In genomic region chr13:20301391-20302071, GRCh38 we compare ENCODE assay signal across 13 cellular contexts.
DNase-seq lines count a peak whose midpoint lies in the region; ATAC-seq and TF ChIP-seq lines count a peak whose summit lies in the region.
"Had no signal": no experiment of that assay in that cellular context is flagged by ENCODE, and none has a peak within 500 bp of the region (broad histone marks: within the 10 kb centered on the region; RNA-seq: fewer than 3 reads in every experiment).

No MANE protein-coding gene starts in this region.

- intact Hi-C loops in left ventricle myocardium superior (cut with micrococcal nuclease): no loop called here
- intact Hi-C loops in posterior vena cava (cut with DNase I): no loop called here
- intact Hi-C loops in ascending aorta (cut with DNase I): no loop called here

- H3K4me3 ChIP-seq in astrocyte of the spinal cord (ENCODE audit: low read depth, low read length): peak overlapping the region; percentile 13
- peak overlapping the region in 1 of 2 donors; percentile 13 for H3K4me3 ChIP-seq in ascending aorta
- H3K4me3 ChIP-seq: ovary had no signal

- peaks cover 5% of the 10 kb centered on the region for H3K27me3 ChIP-seq in ascending aorta
- H3K27me3 ChIP-seq: ovary had no signal

- H3K27ac ChIP-seq in ascending aorta: no peak overlapping the region
- H3K27ac ChIP-seq: ovary had no signal

- ATAC-seq in left ventricle myocardium superior (peak; percentile 62), HG02852 (IDR thresholded peaks at IDR 0.05; ENCODE audit: unreplicated experiment) (no peak)
- ATAC-seq: activated CD4-positive, CD25-positive, alpha-beta regulatory T cell treated with anti-CD3 and anti-CD28 coated beads, Interleukin-2, amount 50 U/mL, for 24 hours; left lobe of liver; stimulated activated naive B cell treated with anti-CD40 and anti-IgM and Interleukin-4, amounts not matched to agents 10 μg/mL and 1 μg/mL and 100 μg/mL, for 72 hours had no signal

- H3K9me3 ChIP-seq in ascending aorta: no peaks in the 10 kb centered on the region
- H3K9me3 ChIP-seq: ovary had no signal

- no peak for TF ChIP-seq CTCF in astrocyte of the spinal cord (IDR thresholded peaks at IDR 0.05; ENCODE audit: low read depth, low read length)
- no peak for TF ChIP-seq CTCF in ascending aorta (IDR thresholded peaks at IDR 0.05)

- in situ Hi-C loops in astrocyte of the spinal cord (cut with HindIII; ENCODE audit: low sequenced_read_pairs): no loop called here

- no peaks in the 10 kb centered on the region for H3K36me3 ChIP-seq in ascending aorta
- H3K36me3 ChIP-seq: ovary had no signal

- peak; percentile 37 for DNase-seq in GM03348 (ENCODE audit: low spot score)
- DNase-seq in astrocyte of the spinal cord (ENCODE audit: low read depth, low spot score): no peak
- DNase-seq in left ventricle myocardium superior: peak; percentile 41
- DNase-seq in posterior vena cava (ENCODE audit: low spot score): peak; percentile 81
- no peak for DNase-seq in DMS79 treated with DMSO at 0.1 percent for 48 hours (lab: John Stamatoyannopoulos, UW)
- no peak for DNase-seq in foreskin melanocyte
- no peak for DNase-seq in ascending aorta (ENCODE audit: low spot score in 2 of 2)
- DNase-seq: stimulated activated CD4-positive, alpha-beta T cell treated with anti-CD3 and anti-CD28 coated beads, Interleukin-4, amount 100 ng/mL, for 1 hour; stimulated activated naive B cell treated with anti-CD40 and anti-IgM and Interleukin-4, amounts not matched to agents 10 μg/mL and 1 μg/mL and 100 μg/mL, for 72 hours had no signal

- H3K4me1 ChIP-seq in ascending aorta: no peaks in the 10 kb centered on the region

Comparison
In these comparisons a context has a peak if more than half of its experiments do, and no peak if none do; other contexts are left out.
1. DNase-seq: peak in GM03348 (single experiment), left ventricle myocardium superior (single experiment) and posterior vena cava (single experiment); none in astrocyte of the spinal cord (single experiment), DMS79 treated with DMSO at 0.1 percent for 48 hours (single experiment), foreskin melanocyte (single experiment) and ascending aorta (0 of 2).